In genomic region chr3:158672293-158673176, GRCh38 we compare ENCODE assay signal across 8 cellular contexts. TPM values are rescaled to one million over a fixed set of nuclear protein-coding genes. Genes with fewer than 3 reads are reported as not detected.
A peak's percentile ranks its signal among the peaks of the same experiment; 100 is the strongest.
DNase-seq lines count a peak whose midpoint lies in the region; ATAC-seq, FAIRE-seq and TF ChIP-seq lines count a peak whose summit lies in the region.

Gene LXN, minus strand, starts transcription at chr3:158672648. Its CDS starts 170 bp downstream, at chr3:158672478.

- peaks cover 74% of the 10 kb centered on the region for H3K36me3 ChIP-seq in KOPT-K1 (ENCODE audit: insufficient read depth, low read length)
- H3K36me3 ChIP-seq in H1 (ENCODE audit: control insufficient read depth in 2 of 4, insufficient read depth in 4 of 4, low read length in 3 of 4): peaks cover 0 to 13% (median 5%) of the 10 kb centered on the region in 4 experiments; a peak in 4 of 8 replicates
- peaks cover 3% of the 10 kb centered on the region in 2 donors for H3K36me3 ChIP-seq in lung (ENCODE audit: control insufficient read depth in 2 of 2, insufficient read depth in 2 of 2, low read length in 2 of 2)

- H3K56ac ChIP-seq in H1 (replicated peaks; ENCODE audit: insufficient read length, low read depth, low read length): peak within 1 kb of the TSS; percentile 14

- H3K23me2 ChIP-seq in H1 (ENCODE audit: low read depth, low read length): peaks cover 7% of the 10 kb centered on the region

- H3K4ac ChIP-seq in H1 (replicated peaks; ENCODE audit: insufficient read length, low read depth, low read length): no peak within 1 kb of the TSS

- peak; percentile 85 to 99 (median 94) for TF ChIP-seq CTCF in H1 (IDR thresholded peaks at IDR 0.05; ENCODE audit: control extremely low read depth in 1 of 3, insufficient read depth in 1 of 3, low read depth in 1 of 3, low read length in 3 of 3)
- TF ChIP-seq CTCF in lung (IDR thresholded peaks at IDR 0.05; ENCODE audit: control extremely low read depth, extremely low read depth): peak; percentile 59

- peak within 1 kb of the TSS; percentile 51; the same call in 1 of the 2 replicates for H3K18ac ChIP-seq in H1 (ENCODE audit: extremely low read depth, low read length)

- no peaks in the 10 kb centered on the region for H4K20me1 ChIP-seq in H1 (replicated peaks in 1 of 2; ENCODE audit: control insufficient read depth in 1 of 2, insufficient read depth in 2 of 2, low read length in 2 of 2)

- peak within 1 kb of the TSS; percentile 66 to 78 for H3K4me2 ChIP-seq in H1 (ENCODE audit: insufficient read depth in 1 of 2, low read depth in 2 of 2, low read length in 2 of 2)

- no peaks in the 10 kb centered on the region for H3K27me3 ChIP-seq in H1 (replicated peaks in 1 of 4; ENCODE audit: control insufficient read depth in 3 of 4, extremely low read depth in 1 of 4, insufficient read depth in 3 of 4, low read length in 3 of 4)
- H3K27me3 ChIP-seq in lung (ENCODE audit: control insufficient read depth, insufficient read depth): no peaks in the 10 kb centered on the region

- TF ChIP-seq POLR2A in H1 (IDR thresholded peaks at IDR 0.05; ENCODE audit: control extremely low read depth in 1 of 2, low read depth in 2 of 2, low read length in 2 of 2): peak in 1 of 2 experiments; percentile 77; a peak in 2 of 3 replicates

- peak within 1 kb of the TSS; percentile 56 for H3K27ac ChIP-seq in KOPT-K1 (ENCODE audit: low read depth, low read length, poor library complexity, severe bottlenecking)
- peak within 1 kb of the TSS; percentile 64; the same call in 1 of the 2 replicates for H3K27ac ChIP-seq in H1 (ENCODE audit: low read depth, low read length)
- peak within 1 kb of the TSS; percentile 34 to 87 for H3K27ac ChIP-seq in lung (ENCODE audit: low read depth in 1 of 2, low read length in 1 of 2)

- H4K5ac ChIP-seq in H1 (ENCODE audit: insufficient read length, low read depth, low read length): peak within 1 kb of the TSS; percentile 38

- peaks cover 0 to 7% (median 0%) of the 10 kb centered on the region in 4 experiments; a peak in 1 of 7 replicates for H3K4me1 ChIP-seq in H1 (replicated peaks in 1 of 4; ENCODE audit: control insufficient read depth in 3 of 4, insufficient read depth in 4 of 4, low read length in 3 of 4)
- peaks cover 0 to 1% of the 10 kb centered on the region in 2 donors for H3K4me1 ChIP-seq in lung (ENCODE audit: control insufficient read depth in 2 of 2, insufficient read depth in 2 of 2, low read length in 2 of 2)

- peak within 1 kb of the TSS; percentile 46 to 82 (median 80) for H3K4me3 ChIP-seq in H1 (ENCODE audit: extremely low read depth in 1 of 4, insufficient read depth in 2 of 4, low read depth in 3 of 4, low read length in 4 of 4)
- H3K4me3 ChIP-seq in lung: peak within 1 kb of the TSS; percentile 47

- H3K23ac ChIP-seq in H1 (ENCODE audit: insufficient read length): no peak within 1 kb of the TSS

- H2BK12ac ChIP-seq in H1 (ENCODE audit: low read depth, low read length): no peak within 1 kb of the TSS

- CTCF ChIA-PET in H1 (lab: Charles Lee; ENCODE audit: partially characterized antibody): interaction anchor here (0.6 to 2.0 kb wide), 16 partner anchors 11 to 1460 kb away, joined by 3 to 16 read pairs (median 3); partner anchors contain the start of genes GFM1 and MFSD1

- peak; percentile 33 to 60; a peak in 3 of 4 replicates for TF ChIP-seq RAD21 in H1 (IDR thresholded peaks at IDR 0.05 in 1 of 2, conservative IDR thresholded peaks at IDR 0.05 in 1 of 2; ENCODE audit: low read depth in 2 of 2, low read length in 2 of 2)

- no peak within 1 kb of the TSS for H3K14ac ChIP-seq in H1 (ENCODE audit: insufficient read length)

- H2AK5ac ChIP-seq in H1 (ENCODE audit: low read depth, low read length): no peak within 1 kb of the TSS

- peak; percentile 86 for FAIRE-seq in H1 (lab: Jason Lieb, UNC)

- peak within 1 kb of the TSS; percentile 35; the same call in 1 of the 2 replicates for H2BK5ac ChIP-seq in H1 (ENCODE audit: low read depth, low read length)

- no peak within 1 kb of the TSS for H4K8ac ChIP-seq in H1 (ENCODE audit: extremely low read depth, insufficient read depth, low read length)

- WGBS in H1 (ENCODE audit: extremely low coverage in 1 of 2, insufficient coverage in 1 of 2, insufficient read length in 1 of 2, insufficient replicate concordance in 2 of 2, low coverage in 1 of 2, low lambda C conversion rate in 2 of 2, missing lambda C conversion rate in 1 of 2), 2 experiments: 10% methylated on average over 25 of the region's 27 CpGs; no CpG with 5 or more reads in 1 of the 2 experiments
- 1 to 3% methylated on average over 27 of the region's 27 CpGs for WGBS in lung, 2 donors

- no peaks in the 10 kb centered on the region for H3K79me2 ChIP-seq in H1 (ENCODE audit: control insufficient read depth in 1 of 2, insufficient read depth in 2 of 2, low read length in 2 of 2)

- H3K9me3 ChIP-seq in KOPT-K1 (ENCODE audit: insufficient read depth, low read length, poor library complexity, severe bottlenecking) (no peaks in the 10 kb centered on the region), H1 (ENCODE audit: insufficient read depth in 2 of 2, low read depth in 1 of 2, low read length in 1 of 2) (no peaks in the 10 kb centered on the region), lung (ENCODE audit: control insufficient read depth in 2 of 2, insufficient read depth in 1 of 2, low read length in 1 of 2) (no peaks in the 10 kb centered on the region)

- peak within 1 kb of the TSS in 3 of 4 experiments; percentile 33 to 65 (median 46); a peak in 5 of 7 replicates for H3K9ac ChIP-seq in H1 (replicated peaks in 1 of 4; ENCODE audit: extremely low read depth in 1 of 4, low read depth in 3 of 4, low read length in 3 of 4)

- ATAC-seq in GM21723 (IDR thresholded peaks at IDR 0.05; ENCODE audit: unreplicated experiment): peak; percentile 100
- ATAC-seq in lung (ENCODE audit: insufficient read depth, low FRiP score): peak; percentile 99

- DNase-seq in ELR (ENCODE audit: low read depth): peak; percentile 90
- peak; percentile 26 to 64 (median 49) for DNase-seq in activated CD8-positive, alpha-beta memory T cell treated with anti-CD3 and anti-CD28 coated beads for 48 hours (ENCODE audit: low read depth in 2 of 3, low spot score in 2 of 3)
- DNase-seq in H1 (ENCODE audit: low read depth in 1 of 2, low spot score in 2 of 2): peak; percentile 85
- DNase-seq in lung (ENCODE audit: low spot score): peak; percentile 88
- DNase-seq in stimulated activated CD4-positive, alpha-beta T cell treated with anti-CD3 and anti-CD28 coated beads, TNF-alpha, amount 100 ng/mL, for 48 hours (ENCODE audit: low read depth in 3 of 3): peak; percentile 56 to 79 (median 73)
- no peak for DNase-seq in NCI-H2107 treated with DMSO at 0.1 percent for 48 hours (lab: John Stamatoyannopoulos, UW; ENCODE audit: unreplicated experiment)

- peak within 1 kb of the TSS; percentile 92 for H2AFZ ChIP-seq in H1 (ENCODE audit: low read length)

- POLR2A ChIA-PET in H1 (lab: Charles Lee; ENCODE audit: partially characterized antibody): interaction anchor here (1.1 kb wide), 1 partner anchor 28 kb away, joined by 3 read pairs; the partner anchor contains the start of gene GFM1

- peak within 1 kb of the TSS; percentile 38 for H4K91ac ChIP-seq in H1 (replicated peaks; ENCODE audit: insufficient read length, low read length)

- no peak within 1 kb of the TSS for H2BK20ac ChIP-seq in H1 (ENCODE audit: low read length)

- no peak within 1 kb of the TSS for H2BK15ac ChIP-seq in H1 (ENCODE audit: low read length)

- TF ChIP-seq EP300 in H1 (IDR thresholded peaks at IDR 0.05; ENCODE audit: borderline replicate concordance in 1 of 2, low read depth in 2 of 2, low read length in 2 of 2): no peak

- no peak within 1 kb of the TSS for H2BK120ac ChIP-seq in H1 (replicated peaks; ENCODE audit: low read depth, low read length)

- no peaks in the 10 kb centered on the region for H3K79me1 ChIP-seq in H1 (ENCODE audit: low read depth, low read length)

TF ChIP-seq in H1, 55 proteins besides CTCF, POLR2A, EP300 and RAD21 (continues in another document):
- peak; percentile 84 for TF ChIP-seq MAX (IDR thresholded peaks at IDR 0.05)
- TF ChIP-seq JUND (IDR thresholded peaks at IDR 0.05; ENCODE audit: low read length): peak; percentile 52; the same call in 1 of the 2 replicates
- TF ChIP-seq TBP (IDR thresholded peaks at IDR 0.05; ENCODE audit: low read depth, low read length): peak; percentile 80
- TF ChIP-seq HDAC2 (IDR thresholded peaks at IDR 0.05; ENCODE audit: borderline replicate concordance in 1 of 2, low read depth in 2 of 2, low read length in 2 of 2): peak in 1 of 2 experiments; percentile 45; a peak in 1 of 4 replicates
- no peak for TF ChIP-seq SUZ12 (IDR thresholded peaks at IDR 0.05; ENCODE audit: low read length)
- peak; percentile 52; the same call in 1 of the 2 replicates for TF ChIP-seq PHF8 (conservative IDR thresholded peaks at IDR 0.05; ENCODE audit: low read depth, low read length)
- peak; percentile 20 for TF ChIP-seq TAF7 (optimal IDR thresholded peaks at IDR 0.05; ENCODE audit: borderline replicate concordance, low read depth, low read length)
- no peak for TF ChIP-seq GABPA (IDR thresholded peaks at IDR 0.05; ENCODE audit: borderline replicate concordance, insufficient read depth, low read length)
- 0 out of 2 replicates have a peak, but pooled peaks have one; percentile 11 for TF ChIP-seq E2F6 (IDR thresholded peaks at IDR 0.05)
- no peak for TF ChIP-seq EGR1 (IDR thresholded peaks at IDR 0.05; ENCODE audit: borderline replicate concordance, low read depth, low read length)
- 0 out of 2 replicates have a peak, but pooled peaks have one; percentile 22 for TF ChIP-seq TCF12 (IDR thresholded peaks at IDR 0.05; ENCODE audit: low read depth, low read length)

RNA-seq across cellular contexts. Expression of gene LXN, which starts in this region (rescaled TPM):
- total RNA-seq in H1 (2021; fragmentation: NEBNext Ultra II Directional; extraction: Animal tissue kit (Norgen Biotek cat#: 25700)): 3.9 and 4.7 TPM in 2 replicates
- polyA plus RNA-seq in H1 (2011; rRNA removed) (2.7 and 3.2 TPM in 2 replicates), lung (10 to 100 TPM; 20.7 to 31.2 TPM)
- 5.4 TPM for polyA plus RNA-seq in H1 (2011; cell fraction: cytosol; rRNA removed)
- 4.1 TPM for polyA plus RNA-seq in H1 (2011; cell fraction: nucleus; rRNA removed)
- polyA plus RNA-seq in H1 (2012, experiment 1 of 2): 3.5 to 6.1 TPM (median 5.1 TPM) in 4 replicates
- polyA plus RNA-seq in H1 (2012, experiment 2 of 2): 1.9 TPM
- 6.6 TPM for polyA plus RNA-seq in H1 (2013, experiment 1 of 2)
- polyA plus RNA-seq in H1 (2013, experiment 2 of 2): 7.1 TPM
- 1.6 and 3.4 TPM in 2 replicates for polyA minus RNA-seq in H1 (2011; rRNA and poly(A)+ RNA removed)
- 2.8 TPM for polyA minus RNA-seq in H1 (2011; cell fraction: cytosol; rRNA and poly(A)+ RNA removed)
- polyA minus RNA-seq in H1 (2011; cell fraction: nucleus; rRNA and poly(A)+ RNA removed): 3.5 TPM
- 100 to 1,000 TPM in 1 of 2 donors, 10 to 100 TPM in 1; 32.3 to 103 TPM for total RNA-seq in lung
